27 cellular contexts compared by ENCODE assay signal in genomic region chr6:78797270-78797669, GRCh38.
"Had no signal": no experiment of that assay in that cellular context is flagged by ENCODE, and none has a peak within 500 bp of the region (broad histone marks: within the 10 kb centered on the region; RNA-seq: fewer than 3 reads in every experiment).

No MANE protein-coding gene starts in this region.

- H3K4me1 ChIP-seq: stomach, suprapubic skin, testis, thyroid gland, tibial artery, tibial nerve, transverse colon, upper lobe of left lung, upper lobe of right lung, uterus, vagina had no signal

- H3K9me3 ChIP-seq: thyroid gland, uterus, vagina had no signal

- H3K27ac ChIP-seq: stomach, suprapubic skin, testis, thoracic aorta, thyroid gland, tibial artery, tibial nerve, transverse colon, upper lobe of left lung, upper lobe of right lung, uterus, vagina had no signal

- H3K4me3 ChIP-seq: stomach, suprapubic skin, testis, thoracic aorta, thyroid gland, tibial artery, tibial nerve, transverse colon, upper lobe of left lung, upper lobe of right lung, uterus, vagina had no signal

- ATAC-seq: stimulated activated effector memory CD8-positive, alpha-beta T cell treated with anti-CD3 and anti-CD28 coated beads, Interleukin-12 subunit alpha, Interleukin-12 subunit beta, amount 100 ng/mL, for 72 hours; stimulated activated memory B cell treated with anti-CD40 and anti-IgM and Interleukin-4, amounts not matched to agents 10 μg/mL and 1 μg/mL and 100 μg/mL, for 72 hours; stimulated activated naive B cell treated with anti-CD40 and anti-IgM and Interleukin-4, amounts not matched to agents 10 μg/mL and 1 μg/mL and 100 μg/mL, for 72 hours; stimulated activated naive CD8-positive, alpha-beta T cell treated with anti-CD3 and anti-CD28 coated beads, Interleukin-15, amount 100 ng/mL, for 72 hours; stimulated activated naive CD8-positive, alpha-beta T cell treated with anti-CD3 and anti-CD28 coated beads, Interleukin-15, Interleukin-2, amounts not matched to agents 100 U/mL and 50 U/mL, for 24 hours; upper lobe of right lung had no signal

- FAIRE-seq: urothelium cell line had no signal

- H3K27me3 ChIP-seq: stomach, suprapubic skin, testis, thyroid gland, tibial artery, tibial nerve, transverse colon, upper lobe of left lung, upper lobe of right lung, uterus, vagina had no signal

- H3K36me3 ChIP-seq: stomach, suprapubic skin, thoracic aorta, thyroid gland, tibial artery, tibial nerve, transverse colon, upper lobe of left lung, upper lobe of right lung, uterus, vagina had no signal

- DNase-seq: stimulated activated CD4-positive, alpha-beta T cell treated with anti-CD3 and anti-CD28 coated beads, Interleukin-2, amount 100 ng/mL, for 48 hours; stimulated activated CD4-positive, alpha-beta T cell treated with anti-CD3 and anti-CD28 coated beads, Interleukin-4, amount 100 ng/mL, for 1 hour; stimulated activated CD4-positive, alpha-beta T cell treated with anti-CD3 and anti-CD28 coated beads, Interleukin-4, amount 100 ng/mL, for 24 hours; stimulated activated CD4-positive, alpha-beta T cell treated with anti-CD3 and anti-CD28 coated beads, Interleukin-4, amount 100 ng/mL, for 4 hours; stimulated activated CD8-positive, alpha-beta memory T cell treated with anti-CD3 and anti-CD28 coated beads, Interleukin-4, amount 100 ng/mL, for 48 hours; stimulated activated naive B cell treated with anti-CD40 and anti-IgM and Interleukin-4, amounts not matched to agents 10 μg/mL and 1 μg/mL and 100 μg/mL, for 72 hours; stimulated activated naive CD4-positive, alpha-beta T cell; stimulated activated naive CD4-positive, alpha-beta T cell treated with Interleukin-2 at 50 U/mL for 16 hours; stimulated activated naive CD8-positive, alpha-beta T cell treated with anti-CD3 and anti-CD28 coated beads, Interleukin-15, amount 100 ng/mL, for 72 hours; stimulated activated naive CD8-positive, alpha-beta T cell treated with anti-CD3 and anti-CD28 coated beads, Interleukin-15, Interleukin-2, amounts not matched to agents 100 U/mL and 50 U/mL, for 24 hours; stomach; substantia nigra; testis; thyroid gland; tibial artery; transverse colon; trophoblast cell; upper lobe of left lung; upper lobe of right lung; uterus had no signal
